In genomic region chr6:18398225-18398624, GRCh38 we compare ENCODE assay signal across 7 cellular contexts. TPM values are rescaled to one million over a fixed set of nuclear protein-coding genes. Genes with fewer than 3 reads are reported as not detected.
DNase-seq lines count a peak whose midpoint lies in the region; ATAC-seq, FAIRE-seq and TF ChIP-seq lines count a peak whose summit lies in the region.
"Not testable (repeated sequence)": the region's sequence is repeated elsewhere in the genome, so short reads cannot be mapped to it uniquely, and the experiment has no call there.
"Had no signal": no experiment of that assay in that cellular context is flagged by ENCODE, and none has a peak within 500 bp of the region (broad histone marks: within the 10 kb centered on the region; RNA-seq: fewer than 3 reads in every experiment).

No MANE protein-coding gene starts in this region.

- H3K79me2 ChIP-seq in OCI-LY3 (ENCODE audit: low read length), result peaks cover 91% of the 10 kb centered on the region
- not testable (repeated sequence) for H3K79me2 ChIP-seq in K562 (ENCODE audit: control insufficient read depth, insufficient read depth, low read length)

- H3K9me1 ChIP-seq in K562 (ENCODE audit: control insufficient read depth, insufficient read depth, low read length), result not testable (repeated sequence)

- not testable (repeated sequence) for H3K4me3 ChIP-seq in OCI-LY3 (ENCODE audit: low read length); K562; gastrocnemius medialis
- peak overlapping the region; percentile 1 to 10 for H3K4me3 ChIP-seq in neutrophil (ENCODE audit: low read depth in 1 of 2, low read length in 1 of 2)

- H3K27ac ChIP-seq in OCI-LY3 (ENCODE audit: low read length), result peak overlapping the region; percentile 98
- not testable (repeated sequence) for H3K27ac ChIP-seq in K562 (ENCODE audit: extremely low read depth, low read depth, low read length)
- H3K27ac ChIP-seq in epithelial cell of prostate, result peak overlapping the region; percentile 17
- H3K27ac ChIP-seq in neutrophil, result peak overlapping the region; percentile 99
- H3K27ac ChIP-seq in gastrocnemius medialis, result peak overlapping the region; percentile 47 to 74 (median 72)

- peaks cover 91% of the 10 kb centered on the region for H3K4me1 ChIP-seq in OCI-LY3 (ENCODE audit: low read length)
- not testable (repeated sequence) for H3K4me1 ChIP-seq in K562 (replicated peaks in 1 of 2; ENCODE audit: control insufficient read depth in 2 of 2, insufficient read depth in 2 of 2, low read length in 2 of 2)
- peaks cover 92 to 100% of the 10 kb centered on the region in 2 experiments for H3K4me1 ChIP-seq in neutrophil (ENCODE audit: control insufficient read depth in 1 of 2, insufficient read depth in 1 of 2, low read depth in 1 of 2, low read length in 1 of 2)
- H3K4me1 ChIP-seq in gastrocnemius medialis, result peaks cover 80% of the 10 kb centered on the region in 2 donors

- POLR2A ChIA-PET in K562 (lab: Yijun Ruan, JAX), result not testable (repeated sequence)

- intact Hi-C loops in K562 (cut with micrococcal nuclease); gastrocnemius medialis (cut with DNase I; ENCODE audit: low total_unique reads): not testable (repeated sequence)

- H3K4me2 ChIP-seq in OCI-LY3 (ENCODE audit: low read length); K562 (ENCODE audit: insufficient read depth, low read length): not testable (repeated sequence)

- not testable (repeated sequence) for FAIRE-seq in K562 (lab: Jason Lieb, UNC)

- peak; percentile 37 for DNase-seq in ELR (ENCODE audit: low read depth)
- not testable (repeated sequence) for DNase-seq in K562 (ENCODE audit: extremely low read depth in 1 of 4, low spot score in 3 of 4); epithelial cell of prostate (ENCODE audit: low read depth, low spot score); gastrocnemius medialis

- CTCF ChIA-PET in K562 (lab: Yijun Ruan, JAX; ENCODE audit: low intra/inter-chr PET ratio), result not testable (repeated sequence)

- in situ Hi-C loops in K562 (cut with MboI); gastrocnemius medialis (cut with MboI; ENCODE audit: low sequenced_read_pairs in 4 of 4): not testable (repeated sequence)

- ATAC-seq in K562, gastrocnemius medialis: not testable (repeated sequence)

- not testable (repeated sequence) for TF ChIP-seq POLR2A in K562 (conservative IDR thresholded peaks at IDR 0.05); gastrocnemius medialis (IDR thresholded peaks at IDR 0.05)

- H3K36me3 ChIP-seq in OCI-LY3 (replicated peaks; ENCODE audit: low read depth, low read length) (peaks cover 68% of the 10 kb centered on the region), neutrophil (peaks cover 21% of the 10 kb centered on the region), gastrocnemius medialis (peaks cover 0 to 25% of the 10 kb centered on the region in 2 donors)
- H3K36me3 ChIP-seq in K562 (ENCODE audit: control insufficient read depth, insufficient read depth, low read length), result not testable (repeated sequence)

- H4K20me1 ChIP-seq in OCI-LY3 (ENCODE audit: insufficient read depth, low read length), result peaks cover 78% of the 10 kb centered on the region
- not testable (repeated sequence) for H4K20me1 ChIP-seq in K562 (replicated peaks; ENCODE audit: control insufficient read depth, insufficient read depth, low read length)

- TF ChIP-seq RAD21 in K562 (CRISPR knock-in tag; conservative IDR thresholded peaks at IDR 0.05 in 1 of 2, IDR thresholded peaks at IDR 0.05 in 1 of 2), result not testable (repeated sequence)

- H3K27me3 ChIP-seq in OCI-LY3 (ENCODE audit: low read depth, low read length); K562 (ENCODE audit: control insufficient read depth in 2 of 2, insufficient read depth in 2 of 2, low read length in 2 of 2); neutrophil; gastrocnemius medialis: not testable (repeated sequence)

- TF ChIP-seq EP300 in K562 (IDR thresholded peaks at IDR 0.05; ENCODE audit: low read length), result not testable (repeated sequence)

- H3K9me3 ChIP-seq in OCI-LY3 (ENCODE audit: insufficient read depth, low read length); K562 (replicated peaks; ENCODE audit: control insufficient read depth, insufficient read depth, low read depth, low read length); neutrophil; gastrocnemius medialis: not testable (repeated sequence)

- not testable (repeated sequence) for H2AFZ ChIP-seq in OCI-LY3 (ENCODE audit: low read depth, low read length); K562 (ENCODE audit: low read depth, low read length)

- not testable (repeated sequence) for TF ChIP-seq CTCF in OCI-LY3 (IDR thresholded peaks at IDR 0.05; ENCODE audit: low read depth, low read length); K562 (IDR thresholded peaks at IDR 0.05 in 2 of 3, conservative IDR thresholded peaks at IDR 0.05 in 1 of 3; ENCODE audit: insufficient read depth in 2 of 3, low read depth in 1 of 3, low read length in 3 of 3); neutrophil (IDR thresholded peaks at IDR 0.05); gastrocnemius medialis (IDR thresholded peaks at IDR 0.05 in 4 of 5, conservative IDR thresholded peaks at IDR 0.05 in 1 of 5)

- not testable (repeated sequence) for BruUV-seq in K562 (replicated peaks; lab: Mats Ljungman, UMichigan)

- WGBS in K562 (ENCODE audit: insufficient coverage, low coverage, missing lambda C conversion rate), result 1% methylated on average over 4 of the region's 4 CpGs

- not testable (repeated sequence) for H3K9ac ChIP-seq in OCI-LY3 (ENCODE audit: low read length); K562 (ENCODE audit: insufficient read depth in 1 of 2, low read depth in 2 of 2, low read length in 2 of 2)

TF ChIP-seq in K562, 482 proteins besides CTCF, POLR2A, EP300 and RAD21:
- TF ChIP-seq CEBPG (CRISPR knock-in tag; IDR thresholded peaks at IDR 0.05); ATF3 (CRISPR knock-in tag; conservative IDR thresholded peaks at IDR 0.05): not testable (repeated sequence)
- TF ChIP-seq CEBPG (tag; conservative IDR thresholded peaks at IDR 0.05 in 1 of 2, IDR thresholded peaks at IDR 0.05 in 1 of 2) (peak; percentile 17 to 41; a peak in 2 of 4 replicates), ATF3 (IDR thresholded peaks at IDR 0.05) (peak; percentile 66)

RNA-seq across cellular contexts. Expression of gene RNF144B, which starts 11.1 kb away (rescaled TPM):
- not detected in 2 replicates for total RNA-seq in K562 (2011; cell fraction: chromatin; rRNA removed; ENCODE audit: low replicate concordance)
- total RNA-seq in K562 (2011; cell fraction: nucleolus; rRNA removed), result not detected in 2 replicates
- not detected in 2 replicates for total RNA-seq in K562 (2011; cell fraction: nucleoplasm; rRNA removed)
- total RNA-seq in K562 (2014; rRNA removed) (not detected in 2 replicates), K562 (2014; rRNA removed; fragmentation: Illumina TruSeq; extraction: Trizol) (not detected in 2 replicates), K562 (2015; rRNA removed; fragmentation: Illumina TruSeq; extraction: Trizol) (not detected in 2 replicates), K562 (2021) (not detected in 2 replicates), gastrocnemius medialis (10 to 100 TPM in 3 of 4 donors, 1 to 10 TPM in 1; 8.4 to 47.0 (median 31.9) TPM)
- polyA plus RNA-seq in K562 (2011; rRNA removed) (0.01 TPM in 1 of 2 replicates, not detected in the other), K562 (2014; fragmentation: Illumina TruSeq; extraction: Trizol) (not detected in 2 replicates), K562 (2014; fragmentation: Nextera tagmentation; extraction: Ambion mirVana) (under 1 TPM in 1 of 2 experiments, not detected in 1; 0.01 TPM), K562 (2014; rRNA removed) (not detected in 2 replicates)
- not detected in 2 replicates for polyA plus RNA-seq in K562 (2011; cell fraction: cytosol; rRNA removed)
- polyA plus RNA-seq in K562 (2011; cell fraction: nucleus; rRNA removed), result not detected in 2 replicates
- polyA plus RNA-seq in K562 (2012), result 0.03 and 0.07 TPM in 2 replicates
- not detected in 2 replicates for polyA minus RNA-seq in K562 (2011; rRNA and poly(A)+ RNA removed)
- not detected in 2 replicates for polyA minus RNA-seq in K562 (2011; cell fraction: cytosol; rRNA and poly(A)+ RNA removed)
- not detected in 2 replicates for polyA minus RNA-seq in K562 (2011; cell fraction: nucleus; rRNA and poly(A)+ RNA removed)
- total RNA-seq: G401 had no signal

Comparison
In these comparisons a context has a peak if more than half of its experiments do, and no peak if none do; other contexts are left out.
1. RNA of gene RNF144B, which starts 11.1 kb away (total RNA-seq): 8.4 to 47.0 TPM in gastrocnemius medialis; not detected in K562; every median in the first group is over 4 times any median in the second.